In genomic region chr7:134458806-134459698, GRCh38 we compare ENCODE assay signal across 1 cellular context.
TF ChIP-seq lines count a peak whose summit lies in the region.

Gene AKR1B1, minus strand, starts transcription at chr7:134459100. Its CDS starts 38 bp downstream, at chr7:134459062.

TF ChIP-seq in HepG2, 621 proteins besides CTCF, POLR2A, EP300 and RAD21 (continued from another document and continues in another):
- TF ChIP-seq POLR2AphosphoS5 (IDR thresholded peaks at IDR 0.05; ENCODE audit: low read depth, low read length) (peak; percentile 62; the same call in 1 of the 2 replicates), ZBTB37 (CRISPR knock-in tag; IDR thresholded peaks at IDR 0.05) (no peak), TRIM24 (CRISPR knock-in tag; IDR thresholded peaks at IDR 0.05) (no peak), SMAD1 (CRISPR knock-in tag; IDR thresholded peaks at IDR 0.05; ENCODE audit: borderline replicate concordance, low read depth) (no peak), RFXANK (CRISPR knock-in tag; IDR thresholded peaks at IDR 0.05) (peak; percentile 79; the same call in 1 of the 2 replicates), ZNF10 (CRISPR knock-in tag; IDR thresholded peaks at IDR 0.05; ENCODE audit: borderline replicate concordance, low read depth) (no peak), TOE1 (CRISPR knock-in tag; IDR thresholded peaks at IDR 0.05) (no peak), HNF4G (IDR thresholded peaks at IDR 0.05; ENCODE audit: borderline replicate concordance, low read depth, low read length) (no peak), HNF4G (CRISPR knock-in tag; IDR thresholded peaks at IDR 0.05; ENCODE audit: borderline replicate concordance, low read depth) (no peak), MTA1 (CRISPR knock-in tag; IDR thresholded peaks at IDR 0.05; ENCODE audit: borderline replicate concordance) (no peak), PRDM4 (CRISPR knock-in tag; IDR thresholded peaks at IDR 0.05; ENCODE audit: borderline replicate concordance) (no peak), HMG20A (CRISPR knock-in tag; IDR thresholded peaks at IDR 0.05; ENCODE audit: borderline replicate concordance) (no peak), ZFP62 (CRISPR knock-in tag; IDR thresholded peaks at IDR 0.05) (no peak), ZNF484 (CRISPR knock-in tag; IDR thresholded peaks at IDR 0.05; ENCODE audit: borderline replicate concordance, low read depth) (no peak; the same call in 1 of the 2 replicates), ZNF331 (CRISPR knock-in tag; IDR thresholded peaks at IDR 0.05) (peak; percentile 14; the same call in 1 of the 2 replicates), ZNF407 (CRISPR knock-in tag; IDR thresholded peaks at IDR 0.05; ENCODE audit: not compliant biosample characterization) (no peak), ZNF569 (CRISPR knock-in tag; IDR thresholded peaks at IDR 0.05; ENCODE audit: borderline replicate concordance) (0 out of 2 replicates have a peak, but pooled peaks have one; percentile 36), ZNF337 (CRISPR knock-in tag; IDR thresholded peaks at IDR 0.05; ENCODE audit: borderline replicate concordance, low read depth) (no peak), TARDBP (CRISPR knock-in tag; IDR thresholded peaks at IDR 0.05) (no peak), PRPF4 (IDR thresholded peaks at IDR 0.05; ENCODE audit: low read depth, low read length, poor library complexity, severe bottlenecking) (no peak), ZNF572 (CRISPR knock-in tag; IDR thresholded peaks at IDR 0.05) (no peak), FOXJ3 (CRISPR knock-in tag; IDR thresholded peaks at IDR 0.05; ENCODE audit: borderline replicate concordance) (peak; percentile 70; the same call in 1 of the 2 replicates), ETS1 (CRISPR knock-in tag; IDR thresholded peaks at IDR 0.05) (no peak; the same call in 1 of the 2 replicates), KAT2B (IDR thresholded peaks at IDR 0.05; ENCODE audit: borderline replicate concordance, low read depth, low read length) (no peak), TP53 (CRISPR knock-in tag; conservative IDR thresholded peaks at IDR 0.05) (0 out of 2 replicates have a peak, but pooled peaks have one; percentile 20), EHMT2 (IDR thresholded peaks at IDR 0.05; ENCODE audit: borderline replicate concordance, low read depth, low read length) (no peak), CERS6 (CRISPR knock-in tag; IDR thresholded peaks at IDR 0.05) (no peak), SALL1 (CRISPR knock-in tag; IDR thresholded peaks at IDR 0.05) (peak; percentile 55), ZNF674 (CRISPR knock-in tag; IDR thresholded peaks at IDR 0.05; ENCODE audit: low read depth) (no peak; the same call in 1 of the 2 replicates), ZNF414 (CRISPR knock-in tag; IDR thresholded peaks at IDR 0.05) (peak; percentile 31; the same call in 1 of the 2 replicates), MYPOP (CRISPR knock-in tag; IDR thresholded peaks at IDR 0.05) (peak; percentile 91), ZNF33B (CRISPR knock-in tag; IDR thresholded peaks at IDR 0.05) (0 out of 2 replicates have a peak, but pooled peaks have one; percentile 42), ZNF280D (CRISPR knock-in tag; IDR thresholded peaks at IDR 0.05) (no peak), ZNF430 (CRISPR knock-in tag; IDR thresholded peaks at IDR 0.05) (no peak; the same call in 1 of the 2 replicates), ONECUT2 (CRISPR knock-in tag; IDR thresholded peaks at IDR 0.05) (no peak), SIX4 (CRISPR knock-in tag; IDR thresholded peaks at IDR 0.05) (no peak), MTF1 (CRISPR knock-in tag; IDR thresholded peaks at IDR 0.05) (no peak), ZFP91 (CRISPR knock-in tag; IDR thresholded peaks at IDR 0.05; ENCODE audit: borderline replicate concordance) (peak; percentile 100), GFI1 (CRISPR knock-in tag; IDR thresholded peaks at IDR 0.05; ENCODE audit: borderline replicate concordance) (no peak), ZNF788 (CRISPR knock-in tag; IDR thresholded peaks at IDR 0.05; ENCODE audit: borderline replicate concordance) (peak; percentile 75)
